ENCODE assay signal across 9 cellular contexts in genomic region chr1:35499652-35500176, GRCh38. TPM values are rescaled to one million over a fixed set of nuclear protein-coding genes. Genes with fewer than 3 reads are reported as not detected.
A peak's percentile ranks its signal among the peaks of the same experiment; 100 is the strongest.
DNase-seq lines count a peak whose midpoint lies in the region; ATAC-seq, FAIRE-seq and TF ChIP-seq lines count a peak whose summit lies in the region.
"Had no signal": no experiment of that assay in that cellular context is flagged by ENCODE, and none has a peak within 500 bp of the region (broad histone marks: within the 10 kb centered on the region; RNA-seq: fewer than 3 reads in every experiment).

No MANE protein-coding gene starts in this region.

- H3K27me3 ChIP-seq in GM12878 (replicated peaks in 1 of 2; ENCODE audit: control insufficient read depth in 2 of 2, insufficient read depth in 2 of 2, low read length in 1 of 2) = no peaks in the 10 kb centered on the region

- ATAC-seq in activated naive CD8-positive, alpha-beta T cell treated with anti-CD3 and anti-CD28 coated beads, Interleukin-2, amount 50 U/mL, for 24 hours = no peak
- ATAC-seq in GM12878 (no peak; the same call in 2 of the 3 replicates), HG02970 (IDR thresholded peaks at IDR 0.05; ENCODE audit: low FRiP score, unreplicated experiment) (no peak)

- no peaks in the 10 kb centered on the region; a peak in 2 of 4 replicates for H3K36me3 ChIP-seq in GM12878 (ENCODE audit: control insufficient read depth in 2 of 2, insufficient read depth in 2 of 2, low read length in 1 of 2)

- no peak overlapping the region for H3K9ac ChIP-seq in GM12878 (ENCODE audit: control insufficient read depth, insufficient read depth, low read length)

- TF ChIP-seq POLR2A in GM12878 (IDR thresholded peaks at IDR 0.05; ENCODE audit: low read depth, low read length) = no peak

- H3K36me3 Mint-ChIP-seq in activated naive CD8-positive, alpha-beta T cell = peaks cover 11% of the 10 kb centered on the region
- H3K36me3 Mint-ChIP-seq in activated naive CD8-positive, alpha-beta T cell treated with anti-CD3 and anti-CD28 coated beads, Interleukin-2, amount 50 U/mL, for 24 hours (ENCODE audit: low read depth) = peaks cover 5% of the 10 kb centered on the region

- no TSS peak for BruUV-seq in GM12878 (replicated peaks; lab: Mats Ljungman, UMichigan)

- CTCF ChIA-PET in GM12878 (lab: Yijun Ruan, JAX) = interaction anchor here (1.2 to 1.7 kb wide), 2 partner anchors 49 kb away, joined by 3 to 4 read pairs; no protein-coding TSS in a partner anchor

- no peaks in the 10 kb centered on the region for H3K4me1 ChIP-seq in GM12878 (ENCODE audit: control insufficient read depth, insufficient read depth, low read length)

- peak; percentile 88 for FAIRE-seq in GM12878 (lab: Jason Lieb, UNC)

- H3K9me3 Mint-ChIP-seq in activated naive CD8-positive, alpha-beta T cell (ENCODE audit: low read depth) = no peaks in the 10 kb centered on the region
- no peaks in the 10 kb centered on the region for H3K9me3 Mint-ChIP-seq in activated naive CD8-positive, alpha-beta T cell treated with anti-CD3 and anti-CD28 coated beads, Interleukin-2, amount 50 U/mL, for 24 hours

- H3K4me3 ChIP-seq in GM12878 (no peak overlapping the region), foreskin fibroblast (ENCODE audit: low read depth in 1 of 2, low read length in 2 of 2) (no peak overlapping the region)

- intact Hi-C loops in GM12878 (cut with micrococcal nuclease; ENCODE audit: unreplicated experiment) = no loop called here

- H3K4me1 Mint-ChIP-seq in activated naive CD8-positive, alpha-beta T cell (ENCODE audit: low read depth) = peaks cover 29% of the 10 kb centered on the region
- H3K4me1 Mint-ChIP-seq in activated naive CD8-positive, alpha-beta T cell treated with anti-CD3 and anti-CD28 coated beads, Interleukin-2, amount 50 U/mL, for 24 hours = peaks cover 6% of the 10 kb centered on the region

- peak overlapping the region; percentile 22 for H3K27ac Mint-ChIP-seq in activated naive CD8-positive, alpha-beta T cell
- no peak overlapping the region for H3K27ac Mint-ChIP-seq in activated naive CD8-positive, alpha-beta T cell treated with anti-CD3 and anti-CD28 coated beads, Interleukin-2, amount 50 U/mL, for 24 hours

- H3K27me3 Mint-ChIP-seq in activated naive CD8-positive, alpha-beta T cell = no peaks in the 10 kb centered on the region
- no peaks in the 10 kb centered on the region for H3K27me3 Mint-ChIP-seq in activated naive CD8-positive, alpha-beta T cell treated with anti-CD3 and anti-CD28 coated beads, Interleukin-2, amount 50 U/mL, for 24 hours

- RAD21 ChIA-PET in GM12878 (lab: Charles Lee; ENCODE audit: unreplicated experiment) = interaction anchor here (1.0 to 3.0 kb wide), 2 partner anchors 36 to 48 kb away, joined by 4 to 16 read pairs; no protein-coding TSS in a partner anchor

- POLR2A ChIA-PET in GM12878 (lab: Charles Lee) = interaction anchor here (0.5 to 0.7 kb wide), 2 partner anchors 125 to 150 kb away, joined by 3 to 4 read pairs; no protein-coding TSS in a partner anchor

- TF ChIP-seq RAD21 in GM12878 (IDR thresholded peaks at IDR 0.05; ENCODE audit: insufficient read depth, low read depth, low read length) = no peak

- H3K9me3 ChIP-seq in GM12878 (replicated peaks; ENCODE audit: control insufficient read depth, insufficient read depth, low read length) = peaks cover under 1% of the 10 kb centered on the region; the same call in 2 of the 3 replicates

- in situ Hi-C loops in GM12878 (cut with MboI) = no loop called here

- TF ChIP-seq EP300 in GM12878 (IDR thresholded peaks at IDR 0.05; ENCODE audit: borderline replicate concordance in 1 of 2, control insufficient read depth in 1 of 2, low read depth in 2 of 2, low read length in 2 of 2) = no peak

- TF ChIP-seq CTCF in GM12878 (IDR thresholded peaks at IDR 0.05 in 2 of 3, conservative IDR thresholded peaks at IDR 0.05 in 1 of 3; ENCODE audit: control insufficient read depth in 2 of 3, extremely low read depth in 1 of 3, insufficient read depth in 1 of 3, low read depth in 3 of 3, low read length in 3 of 3) = no peak
- TF ChIP-seq CTCF in foreskin fibroblast (IDR thresholded peaks at IDR 0.05; ENCODE audit: low read depth, low read length) = no peak

- no peaks in the 10 kb centered on the region; the same call in none of the 2 replicates for H3K79me2 ChIP-seq in GM12878 (ENCODE audit: control insufficient read depth, insufficient read depth, low read length)

- DNase-seq in activated naive CD8-positive, alpha-beta T cell treated with anti-CD3 and anti-CD28 coated beads, Interleukin-2, amount 50 U/mL, for 24 hours = no peak
- DNase-seq in SK-N-DZ (ENCODE audit: low spot score) (peak; percentile 70), GM12878 (ENCODE audit: low read depth, low spot score) (no peak), dermis blood vessel endothelial cell (no peak), foreskin fibroblast (no peak)
- peak; percentile 32 for DNase-seq in stimulated activated CD8-positive, alpha-beta memory T cell treated with anti-CD3 and anti-CD28 coated beads, Interleukin-4, amount 100 ng/mL, for 48 hours
- DNase-seq: left cardiac atrium had no signal

- H3K27ac ChIP-seq in GM12878 (ENCODE audit: control insufficient read depth, insufficient read depth) = no peak overlapping the region

- WGBS in GM12878 (ENCODE audit: insufficient coverage, insufficient replicate concordance, low lambda C conversion rate, missing lambda C conversion rate) = 96% methylated on average over 3 of the region's 3 CpGs

- H2AFZ ChIP-seq in GM12878 (ENCODE audit: control insufficient read depth, low read depth, low read length) = no peak overlapping the region

- no peak overlapping the region for H3K4me3 Mint-ChIP-seq in activated naive CD8-positive, alpha-beta T cell
- H3K4me3 Mint-ChIP-seq in activated naive CD8-positive, alpha-beta T cell treated with anti-CD3 and anti-CD28 coated beads, Interleukin-2, amount 50 U/mL, for 24 hours = no peak overlapping the region

- SMC1A ChIA-PET in GM12878 (lab: Charles Lee; ENCODE audit: uncharacterized antibody, unreplicated experiment) = interaction anchor here (0.8 to 3.1 kb wide), 6 partner anchors 10 to 301 kb away, joined by 3 to 20 read pairs (median 4); no protein-coding TSS in a partner anchor

- no peaks in the 10 kb centered on the region for H4K20me1 ChIP-seq in GM12878 (ENCODE audit: control insufficient read depth, insufficient read depth)

- no peak overlapping the region for H3K4me2 ChIP-seq in GM12878 (ENCODE audit: control insufficient read depth, insufficient read depth)

TF ChIP-seq in GM12878, 131 proteins besides CTCF, POLR2A, EP300 and RAD21 (continues in another document):
- TF ChIP-seq NR2C2 (IDR thresholded peaks at IDR 0.05; ENCODE audit: borderline replicate concordance, control insufficient read depth, insufficient read length, low read depth) (no peak), IRF4 (IDR thresholded peaks at IDR 0.05; ENCODE audit: low read depth, low read length) (no peak)

RNA-seq across cellular contexts. Expression of gene KIAA0319L, which starts 57.5 kb away (rescaled TPM):
- polyA plus RNA-seq in SK-N-DZ (2014; cell fraction: cytosol; rRNA removed) = 25.4 and 28.4 TPM in 2 replicates
- polyA plus RNA-seq in SK-N-DZ (2014; cell fraction: nucleus; rRNA removed) = 28.3 and 52.9 TPM in 2 replicates
- 303 and 335 TPM in 2 replicates for total RNA-seq in GM12878 (2013; cell fraction: nucleolus; rRNA removed)
- total RNA-seq in GM12878 (2014; rRNA removed) (22.6 and 24.3 TPM in 2 replicates), GM12878 (2014; rRNA removed; fragmentation: Illumina TruSeq; extraction: Trizol) (20.7 and 22.1 TPM in 2 replicates), GM12878 (2021) (26.9 and 30.3 TPM in 2 replicates), dermis blood vessel endothelial cell (62.2 and 80.5 TPM in 2 replicates)
- polyA plus RNA-seq in GM12878 (2011; ENCODE audit: low read depth) = 34.7 TPM
- polyA plus RNA-seq in GM12878 (2011; rRNA removed) (57.8 and 63.2 TPM in 2 replicates), GM12878 (2014; fragmentation: Illumina TruSeq; extraction: Trizol) (26.7 and 35.3 TPM in 2 replicates), GM12878 (2014; fragmentation: Nextera tagmentation; extraction: Ambion mirVana) (1 to 10 TPM; 2.6 to 5.9 TPM), GM12878 (2014; rRNA removed) (23.6 and 26.1 TPM in 2 replicates), GM12878 (2016; fragmentation: Nextera tagmentation; extraction: Ambion mirVana) (10 to 100 TPM; 24.7 to 26.5 TPM)
- 48.5 and 52.4 TPM in 2 replicates for polyA plus RNA-seq in GM12878 (2011; cell fraction: cytosol; rRNA removed)
- 87.3 and 100 TPM in 2 replicates for polyA plus RNA-seq in GM12878 (2011; cell fraction: nucleus; rRNA removed)
- 27.1 and 32.7 TPM in 2 replicates for polyA plus RNA-seq in GM12878 (2012)
- polyA minus RNA-seq in GM12878 (2011; rRNA and poly(A)+ RNA removed) = 90.8 and 95.8 TPM in 2 replicates
- polyA minus RNA-seq in GM12878 (2011; cell fraction: cytosol; rRNA and poly(A)+ RNA removed) = 14.3 and 21.3 TPM in 2 replicates
- polyA minus RNA-seq in GM12878 (2011; cell fraction: nucleus; rRNA and poly(A)+ RNA removed) = 82.8 and 101 TPM in 2 replicates

RNA-seq across cellular contexts. Expression of gene NCDN, which starts 57.9 kb away (rescaled TPM):
- 31.9 and 34.8 TPM in 2 replicates for polyA plus RNA-seq in SK-N-DZ (2014; cell fraction: cytosol; rRNA removed)
- polyA plus RNA-seq in SK-N-DZ (2014; cell fraction: nucleus; rRNA removed) = 30.2 and 39.1 TPM in 2 replicates
- 16.7 and 20.9 TPM in 2 replicates for total RNA-seq in GM12878 (2013; cell fraction: nucleolus; rRNA removed)
- total RNA-seq in GM12878 (2014; rRNA removed) (11.2 and 14.8 TPM in 2 replicates), GM12878 (2014; rRNA removed; fragmentation: Illumina TruSeq; extraction: Trizol) (5.3 and 6.0 TPM in 2 replicates), GM12878 (2021) (22.2 and 25.5 TPM in 2 replicates), dermis blood vessel endothelial cell (11.9 and 23.1 TPM in 2 replicates)
- polyA plus RNA-seq in GM12878 (2011; ENCODE audit: low read depth) = 5.6 TPM
- polyA plus RNA-seq in GM12878 (2011; rRNA removed) (1.9 and 5.4 TPM in 2 replicates), GM12878 (2014; fragmentation: Illumina TruSeq; extraction: Trizol) (3.3 and 7.0 TPM in 2 replicates), GM12878 (2014; fragmentation: Nextera tagmentation; extraction: Ambion mirVana) (1 to 10 TPM; 1.8 to 2.0 TPM), GM12878 (2014; rRNA removed) (17.0 and 21.0 TPM in 2 replicates), GM12878 (2016; fragmentation: Nextera tagmentation; extraction: Ambion mirVana) (10 to 100 TPM; 23.5 to 24.6 TPM)
- polyA plus RNA-seq in GM12878 (2011; cell fraction: cytosol; rRNA removed) = 8.4 and 8.9 TPM in 2 replicates
- 20.0 and 25.2 TPM in 2 replicates for polyA plus RNA-seq in GM12878 (2011; cell fraction: nucleus; rRNA removed)
- polyA plus RNA-seq in GM12878 (2012) = 13.0 and 13.5 TPM in 2 replicates
- polyA minus RNA-seq in GM12878 (2011; rRNA and poly(A)+ RNA removed) = 5.9 and 6.7 TPM in 2 replicates
- 4.0 and 8.7 TPM in 2 replicates for polyA minus RNA-seq in GM12878 (2011; cell fraction: cytosol; rRNA and poly(A)+ RNA removed)
- 9.8 and 12.9 TPM in 2 replicates for polyA minus RNA-seq in GM12878 (2011; cell fraction: nucleus; rRNA and poly(A)+ RNA removed)

Comparison
In these comparisons a context has a peak if more than half of its experiments do, and no peak if none do; other contexts are left out.
1. DNase-seq: peak in SK-N-DZ (single experiment) and stimulated activated CD8-positive, alpha-beta memory T cell treated with anti-CD3 and anti-CD28 coated beads, Interleukin-4, amount 100 ng/mL, for 48 hours (single experiment); none in activated naive CD8-positive, alpha-beta T cell treated with anti-CD3 and anti-CD28 coated beads, Interleukin-2, amount 50 U/mL, for 24 hours (single experiment), GM12878 (single experiment), dermis blood vessel endothelial cell (single experiment) and foreskin fibroblast (0 of 2).